In the genomic region with DNA sequence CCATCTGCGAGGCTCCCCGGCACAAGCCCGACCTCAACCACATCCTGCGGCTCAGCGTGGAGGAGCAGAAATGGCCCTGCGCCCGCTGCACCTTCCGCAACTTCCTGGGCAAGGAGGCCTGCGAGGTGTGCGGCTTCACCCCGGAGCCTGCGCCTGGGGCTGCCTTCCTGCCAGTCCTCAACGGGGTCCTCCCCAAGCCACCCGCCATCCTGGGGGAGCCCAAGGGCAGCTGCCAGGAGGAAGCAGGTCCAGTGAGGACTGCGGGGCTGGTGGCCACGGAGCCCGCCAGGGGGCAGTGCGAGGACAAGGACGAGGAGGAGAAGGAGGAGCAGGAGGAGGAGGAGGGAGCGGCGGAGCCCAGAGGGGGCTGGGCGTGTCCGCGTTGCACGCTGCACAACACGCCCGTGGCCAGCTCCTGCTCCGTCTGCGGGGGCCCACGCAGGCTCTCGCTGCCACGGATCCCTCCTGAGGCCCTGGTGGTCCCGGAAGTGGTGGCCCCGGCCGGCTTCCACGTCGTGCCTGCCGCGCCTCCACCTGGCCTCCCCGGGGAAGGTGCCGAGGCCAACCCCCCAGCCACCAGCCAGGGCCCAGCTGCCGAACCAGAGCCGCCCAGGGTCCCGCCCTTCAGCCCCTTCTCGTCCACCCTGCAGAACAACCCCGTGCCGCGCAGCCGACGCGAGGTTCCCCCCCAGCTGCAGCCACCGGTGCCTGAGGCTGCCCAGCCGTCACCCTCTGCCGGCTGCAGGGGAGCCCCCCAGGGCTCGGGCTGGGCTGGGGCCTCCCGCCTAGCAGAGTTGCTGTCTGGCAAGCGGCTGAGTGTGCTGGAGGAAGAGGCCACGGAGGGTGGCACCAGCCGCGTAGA, we compare ENCODE assay signal across 6 cellular contexts. TPM values are rescaled to one million over a fixed set of nuclear protein-coding genes. Genes with fewer than 3 reads are reported as not detected.
A peak's percentile ranks its signal among the peaks of the same experiment; 100 is the strongest.
DNase-seq lines count a peak whose midpoint lies in the region; ATAC-seq, FAIRE-seq and TF ChIP-seq lines count a peak whose summit lies in the region.

No MANE protein-coding gene starts in this region.

- WGBS in HepG2 (ENCODE audit: low lambda C conversion rate) = 93% methylated on average over 31 of the region's 60 CpGs

- in situ Hi-C loops in HepG2 (cut with HindIII; ENCODE audit: extremely low pct_ligation_motif_present, low pct_unique_long_range_greater_than_20kb) = no loop called here

- peak; percentile 58 to 68 for ATAC-seq in activated T-cell treated with anti-CD3 and anti-CD28 coated beads, Interleukin-2, amount 50 U/mL, for 4 hours
- ATAC-seq in HepG2 = peak; percentile 3; the same call in 1 of the 3 replicates
- no peak for ATAC-seq in HG02973 (IDR thresholded peaks at IDR 0.05; ENCODE audit: unreplicated experiment)
- ATAC-seq in HG03039 (IDR thresholded peaks at IDR 0.05; ENCODE audit: unreplicated experiment) = no peak

- no peak overlapping the region for H3K4me2 ChIP-seq in HepG2 (ENCODE audit: low read depth, low read length)

- DNase-seq in Jurkat, Clone E6-1 (ENCODE audit: low read depth, low spot score) = peak; percentile 82
- DNase-seq in activated T-cell treated with anti-CD3 and anti-CD28 coated beads, Interleukin-2, amount 50 U/mL, for 4 hours = peak; percentile 48
- DNase-seq in HepG2 (ENCODE audit: low spot score) (no peak), epidermal melanocyte (ENCODE audit: insufficient read length, low spot score) (no peak)

- no peaks in the 10 kb centered on the region for H3K27me3 Mint-ChIP-seq in activated T-cell treated with anti-CD3 and anti-CD28 coated beads, Interleukin-2, amount 50 U/mL, for 4 hours (ENCODE audit: low read depth)

- no peak for TF ChIP-seq POLR2A in HepG2 (IDR thresholded peaks at IDR 0.05; ENCODE audit: insufficient read depth in 1 of 2, low read depth in 2 of 2, low read length in 2 of 2)

- H3K27ac ChIP-seq in HepG2 (ENCODE audit: extremely low read length, insufficient read depth, low read length) = no peak overlapping the region

- H3K36me3 ChIP-seq in HepG2 (replicated peaks in 1 of 2; ENCODE audit: control insufficient read depth in 1 of 2, insufficient read depth in 2 of 2, low read length in 2 of 2) = peaks cover 5 to 8% of the 10 kb centered on the region in 2 experiments; a peak in 2 of 5 replicates

- peaks cover 21% of the 10 kb centered on the region for H3K4me1 ChIP-seq in HepG2 (ENCODE audit: insufficient read depth, low read length)

- H3K79me2 ChIP-seq in HepG2 (ENCODE audit: insufficient read depth, low read length) = peaks cover 23% of the 10 kb centered on the region

- peak; percentile 66 for TF ChIP-seq CTCF in HepG2 (CRISPR knock-in tag; IDR thresholded peaks at IDR 0.05)

- H3K36me3 Mint-ChIP-seq in activated T-cell treated with anti-CD3 and anti-CD28 coated beads, Interleukin-2, amount 50 U/mL, for 4 hours (ENCODE audit: insufficient read depth) = peaks cover 1% of the 10 kb centered on the region

- H4K20me1 ChIP-seq in HepG2 (ENCODE audit: insufficient read depth, low read length) = no peaks in the 10 kb centered on the region

- POLR2A ChIA-PET in HepG2 (lab: Yijun Ruan, JAX) = interaction anchor here (1.5 kb wide), 1 partner anchor 13 kb away, joined by 5 read pairs; no protein-coding TSS in a partner anchor

- TF ChIP-seq RAD21 in HepG2 (CRISPR knock-in tag; IDR thresholded peaks at IDR 0.05) = no peak

- H3K9me3 Mint-ChIP-seq in activated T-cell treated with anti-CD3 and anti-CD28 coated beads, Interleukin-2, amount 50 U/mL, for 4 hours = no peaks in the 10 kb centered on the region

- H3K9me3 ChIP-seq in HepG2 (ENCODE audit: low read length) = no peaks in the 10 kb centered on the region

- TF ChIP-seq EP300 in HepG2 (IDR thresholded peaks at IDR 0.05; ENCODE audit: low read depth in 2 of 2, low read length in 2 of 2) = no peak
- no peak for TF ChIP-seq EP300 in HepG2 (CRISPR knock-in tag; IDR thresholded peaks at IDR 0.05; ENCODE audit: borderline replicate concordance)

- H3K4me3 ChIP-seq in Jurkat, Clone E6-1 (ENCODE audit: low read length) = peak overlapping the region; percentile 30
- no peak overlapping the region for H3K4me3 ChIP-seq in HepG2 (replicated peaks in 1 of 3; ENCODE audit: insufficient read depth in 1 of 3, low read depth in 2 of 3, low read length in 3 of 3)

- intact Hi-C loops in HepG2 (cut with micrococcal nuclease; ENCODE audit: unreplicated experiment) = no loop called here

- BruUV-seq in HepG2 (replicated peaks; lab: Mats Ljungman, UMichigan) = no TSS peak

- no peak overlapping the region for H3K4me3 Mint-ChIP-seq in activated T-cell treated with anti-CD3 and anti-CD28 coated beads, Interleukin-2, amount 50 U/mL, for 4 hours

- CTCF ChIA-PET in HepG2 (lab: Yijun Ruan, JAX; ENCODE audit: low intra/inter-chr PET ratio, low total read pairs) = interaction anchor here (1.1 kb wide), 1 partner anchor 64 kb away, joined by 3 read pairs; no protein-coding TSS in a partner anchor

- no peak overlapping the region for H2AFZ ChIP-seq in HepG2 (ENCODE audit: low read length)

- no peaks in the 10 kb centered on the region for H3K4me1 Mint-ChIP-seq in activated T-cell treated with anti-CD3 and anti-CD28 coated beads, Interleukin-2, amount 50 U/mL, for 4 hours (ENCODE audit: low read depth)

- H3K9ac ChIP-seq in HepG2 (ENCODE audit: insufficient read depth, low read depth, low read length) = no peak overlapping the region

- no peak for FAIRE-seq in HepG2 (lab: Jason Lieb, UNC)

- no peaks in the 10 kb centered on the region for H3K27me3 ChIP-seq in HepG2 (ENCODE audit: control insufficient read depth in 1 of 2, insufficient read depth in 2 of 2, low read length in 2 of 2)

RNA-seq across cellular contexts. Expression of gene PRR35, which starts 13.1 kb away (rescaled TPM):
- not detected for polyA plus RNA-seq in Jurkat, Clone E6-1 (2012; ENCODE audit: insufficient read depth, insufficient read length)
- total RNA-seq in activated T-cell treated with anti-CD3 and anti-CD28 coated beads, Interleukin-2, amount 50 U/mL, for 4 hours = under 1 TPM; 0.08 to 0.11 (median 0.10) TPM
- 0.07 TPM in 1 of 2 replicates, not detected in the other for total RNA-seq in HepG2 (2016; rRNA removed; fragmentation: Illumina TruSeq; extraction: Trizol)
- not detected in 2 replicates for total RNA-seq in HepG2 (2016; cell fraction: cytosol; rRNA removed; fragmentation: Illumina TruSeq; extraction: Trizol; ENCODE audit: low read depth)
- not detected in 2 replicates for total RNA-seq in HepG2 (2016; cell fraction: insoluble cytoplasmic fraction; rRNA removed; fragmentation: Illumina TruSeq; extraction: Trizol)
- not detected in 2 replicates for total RNA-seq in HepG2 (2016; cell fraction: membrane; rRNA removed; fragmentation: Illumina TruSeq; extraction: Trizol)
- not detected in 2 replicates for total RNA-seq in HepG2 (2016; cell fraction: nucleus; rRNA removed; fragmentation: Illumina TruSeq; extraction: Trizol)
- polyA plus RNA-seq in HepG2 (2011; rRNA removed) = 0.16 and 0.38 TPM in 2 replicates
- 0.23 and 0.28 TPM in 2 replicates for polyA plus RNA-seq in HepG2 (2011; cell fraction: cytosol; rRNA removed)
- polyA plus RNA-seq in HepG2 (2011; cell fraction: nucleus; rRNA removed) = 0.81 and 1.2 TPM in 2 replicates
- polyA plus RNA-seq in HepG2 (2012) = 0.63 and 0.74 TPM in 2 replicates
- polyA plus RNA-seq in HepG2 (2016; cell fraction: cytosol; fragmentation: Illumina TruSeq; extraction: Trizol; ENCODE audit: low read depth) = not detected in 2 replicates
- not detected in 2 replicates for polyA plus RNA-seq in HepG2 (2016; cell fraction: insoluble cytoplasmic fraction; fragmentation: Illumina TruSeq; extraction: Trizol; ENCODE audit: low read depth)
- polyA plus RNA-seq in HepG2 (2016; cell fraction: membrane; fragmentation: Illumina TruSeq; extraction: Trizol; ENCODE audit: low read depth) = not detected in 2 replicates
- polyA plus RNA-seq in HepG2 (2016; cell fraction: nucleus; fragmentation: Illumina TruSeq; extraction: Trizol; ENCODE audit: insufficient read depth, low read depth) = not detected in 2 replicates
- 0.12 TPM in 1 of 2 replicates, not detected in the other for polyA minus RNA-seq in HepG2 (2011; rRNA and poly(A)+ RNA removed; ENCODE audit: low replicate concordance)
- 0.35 and 0.40 TPM in 2 replicates for polyA minus RNA-seq in HepG2 (2011; cell fraction: cytosol; rRNA and poly(A)+ RNA removed)
- polyA minus RNA-seq in HepG2 (2011; cell fraction: nucleus; rRNA and poly(A)+ RNA removed) = not detected in 2 replicates

RNA-seq across cellular contexts. Expression of gene CAPN15, which starts 19.6 kb away (rescaled TPM):
- 57.8 TPM for polyA plus RNA-seq in Jurkat, Clone E6-1 (2012; ENCODE audit: insufficient read depth, insufficient read length)
- total RNA-seq in activated T-cell treated with anti-CD3 and anti-CD28 coated beads, Interleukin-2, amount 50 U/mL, for 4 hours = 100 to 1,000 TPM; 134 to 164 (median 153) TPM
- total RNA-seq in HepG2 (2016; rRNA removed; fragmentation: Illumina TruSeq; extraction: Trizol) = 15.0 and 24.5 TPM in 2 replicates
- total RNA-seq in HepG2 (2016; cell fraction: cytosol; rRNA removed; fragmentation: Illumina TruSeq; extraction: Trizol; ENCODE audit: low read depth) = 4.2 and 4.4 TPM in 2 replicates
- 12.6 and 24.1 TPM in 2 replicates for total RNA-seq in HepG2 (2016; cell fraction: insoluble cytoplasmic fraction; rRNA removed; fragmentation: Illumina TruSeq; extraction: Trizol)
- total RNA-seq in HepG2 (2016; cell fraction: membrane; rRNA removed; fragmentation: Illumina TruSeq; extraction: Trizol) = 16.3 and 16.4 TPM in 2 replicates
- 14.9 and 20.4 TPM in 2 replicates for total RNA-seq in HepG2 (2016; cell fraction: nucleus; rRNA removed; fragmentation: Illumina TruSeq; extraction: Trizol)
- polyA plus RNA-seq in HepG2 (2011; rRNA removed) = 14.9 and 22.2 TPM in 2 replicates
- polyA plus RNA-seq in HepG2 (2011; cell fraction: cytosol; rRNA removed) = 11.3 and 22.6 TPM in 2 replicates
- polyA plus RNA-seq in HepG2 (2011; cell fraction: nucleus; rRNA removed) = 103 and 145 TPM in 2 replicates
- 17.6 and 19.5 TPM in 2 replicates for polyA plus RNA-seq in HepG2 (2012)
- polyA plus RNA-seq in HepG2 (2016; cell fraction: cytosol; fragmentation: Illumina TruSeq; extraction: Trizol; ENCODE audit: low read depth) = 5.8 and 6.0 TPM in 2 replicates
- polyA plus RNA-seq in HepG2 (2016; cell fraction: insoluble cytoplasmic fraction; fragmentation: Illumina TruSeq; extraction: Trizol; ENCODE audit: low read depth) = 20.7 and 26.7 TPM in 2 replicates
- polyA plus RNA-seq in HepG2 (2016; cell fraction: membrane; fragmentation: Illumina TruSeq; extraction: Trizol; ENCODE audit: low read depth) = 16.3 and 19.3 TPM in 2 replicates
- polyA plus RNA-seq in HepG2 (2016; cell fraction: nucleus; fragmentation: Illumina TruSeq; extraction: Trizol; ENCODE audit: insufficient read depth, low read depth) = 67.7 and 68.0 TPM in 2 replicates
- polyA minus RNA-seq in HepG2 (2011; rRNA and poly(A)+ RNA removed; ENCODE audit: low replicate concordance) = 22.1 and 60.1 TPM in 2 replicates
- 39.5 and 41.1 TPM in 2 replicates for polyA minus RNA-seq in HepG2 (2011; cell fraction: cytosol; rRNA and poly(A)+ RNA removed)
- 16.0 and 18.4 TPM in 2 replicates for polyA minus RNA-seq in HepG2 (2011; cell fraction: nucleus; rRNA and poly(A)+ RNA removed)

RNA-seq across cellular contexts. Expression of gene NHLRC4, which starts 19.7 kb away (rescaled TPM):
- not detected for polyA plus RNA-seq in Jurkat, Clone E6-1 (2012; ENCODE audit: insufficient read depth, insufficient read length)
- total RNA-seq in activated T-cell treated with anti-CD3 and anti-CD28 coated beads, Interleukin-2, amount 50 U/mL, for 4 hours = under 1 TPM; 0.13 to 0.18 (median 0.16) TPM
- total RNA-seq in HepG2 (2016; rRNA removed; fragmentation: Illumina TruSeq; extraction: Trizol) = 0.40 and 0.48 TPM in 2 replicates
- not detected in 2 replicates for total RNA-seq in HepG2 (2016; cell fraction: cytosol; rRNA removed; fragmentation: Illumina TruSeq; extraction: Trizol; ENCODE audit: low read depth)
- 0.33 and 0.45 TPM in 2 replicates for total RNA-seq in HepG2 (2016; cell fraction: insoluble cytoplasmic fraction; rRNA removed; fragmentation: Illumina TruSeq; extraction: Trizol)
- total RNA-seq in HepG2 (2016; cell fraction: membrane; rRNA removed; fragmentation: Illumina TruSeq; extraction: Trizol) = 0.10 and 0.22 TPM in 2 replicates
- 0.22 TPM in 1 of 2 replicates, not detected in the other for total RNA-seq in HepG2 (2016; cell fraction: nucleus; rRNA removed; fragmentation: Illumina TruSeq; extraction: Trizol)
- polyA plus RNA-seq in HepG2 (2011; rRNA removed) = 0.59 and 1.1 TPM in 2 replicates
- 0.71 and 1.2 TPM in 2 replicates for polyA plus RNA-seq in HepG2 (2011; cell fraction: cytosol; rRNA removed)
- 1.3 and 1.7 TPM in 2 replicates for polyA plus RNA-seq in HepG2 (2011; cell fraction: nucleus; rRNA removed)
- 1.4 and 1.5 TPM in 2 replicates for polyA plus RNA-seq in HepG2 (2012)
- 0.09 TPM in 1 of 2 replicates, not detected in the other for polyA plus RNA-seq in HepG2 (2016; cell fraction: cytosol; fragmentation: Illumina TruSeq; extraction: Trizol; ENCODE audit: low read depth)
- 0.26 TPM in 2 replicates for polyA plus RNA-seq in HepG2 (2016; cell fraction: insoluble cytoplasmic fraction; fragmentation: Illumina TruSeq; extraction: Trizol; ENCODE audit: low read depth)
- not detected in 2 replicates for polyA plus RNA-seq in HepG2 (2016; cell fraction: membrane; fragmentation: Illumina TruSeq; extraction: Trizol; ENCODE audit: low read depth)
- not detected in 2 replicates for polyA plus RNA-seq in HepG2 (2016; cell fraction: nucleus; fragmentation: Illumina TruSeq; extraction: Trizol; ENCODE audit: insufficient read depth, low read depth)
- 1.4 TPM in 1 of 2 replicates, not detected in the other for polyA minus RNA-seq in HepG2 (2011; rRNA and poly(A)+ RNA removed; ENCODE audit: low replicate concordance)
- polyA minus RNA-seq in HepG2 (2011; cell fraction: cytosol; rRNA and poly(A)+ RNA removed) = 0.40 and 0.88 TPM in 2 replicates
- polyA minus RNA-seq in HepG2 (2011; cell fraction: nucleus; rRNA and poly(A)+ RNA removed) = 0.13 and 0.25 TPM in 2 replicates

RNA-seq across cellular contexts. Expression of gene PIGQ, which starts 22.6 kb away (rescaled TPM):
- 28.1 TPM for polyA plus RNA-seq in Jurkat, Clone E6-1 (2012; ENCODE audit: insufficient read depth, insufficient read length)
- total RNA-seq in activated T-cell treated with anti-CD3 and anti-CD28 coated beads, Interleukin-2, amount 50 U/mL, for 4 hours = 10 to 100 TPM; 45.0 to 47.8 (median 46.1) TPM
- total RNA-seq in HepG2 (2016; rRNA removed; fragmentation: Illumina TruSeq; extraction: Trizol) = 8.4 and 19.7 TPM in 2 replicates
- 7.5 and 10.0 TPM in 2 replicates for total RNA-seq in HepG2 (2016; cell fraction: cytosol; rRNA removed; fragmentation: Illumina TruSeq; extraction: Trizol; ENCODE audit: low read depth)
- 7.4 and 18.9 TPM in 2 replicates for total RNA-seq in HepG2 (2016; cell fraction: insoluble cytoplasmic fraction; rRNA removed; fragmentation: Illumina TruSeq; extraction: Trizol)
- 13.0 and 18.2 TPM in 2 replicates for total RNA-seq in HepG2 (2016; cell fraction: membrane; rRNA removed; fragmentation: Illumina TruSeq; extraction: Trizol)
- total RNA-seq in HepG2 (2016; cell fraction: nucleus; rRNA removed; fragmentation: Illumina TruSeq; extraction: Trizol) = 16.8 and 19.0 TPM in 2 replicates
- polyA plus RNA-seq in HepG2 (2011; rRNA removed) = 7.7 and 13.6 TPM in 2 replicates
- polyA plus RNA-seq in HepG2 (2011; cell fraction: cytosol; rRNA removed) = 7.2 and 11.6 TPM in 2 replicates
- 70.8 and 80.2 TPM in 2 replicates for polyA plus RNA-seq in HepG2 (2011; cell fraction: nucleus; rRNA removed)
- 6.7 and 8.5 TPM in 2 replicates for polyA plus RNA-seq in HepG2 (2012)
- 6.3 and 7.2 TPM in 2 replicates for polyA plus RNA-seq in HepG2 (2016; cell fraction: cytosol; fragmentation: Illumina TruSeq; extraction: Trizol; ENCODE audit: low read depth)
- 6.9 and 8.3 TPM in 2 replicates for polyA plus RNA-seq in HepG2 (2016; cell fraction: insoluble cytoplasmic fraction; fragmentation: Illumina TruSeq; extraction: Trizol; ENCODE audit: low read depth)
- polyA plus RNA-seq in HepG2 (2016; cell fraction: membrane; fragmentation: Illumina TruSeq; extraction: Trizol; ENCODE audit: low read depth) = 10.4 and 10.8 TPM in 2 replicates
- 31.7 and 36.7 TPM in 2 replicates for polyA plus RNA-seq in HepG2 (2016; cell fraction: nucleus; fragmentation: Illumina TruSeq; extraction: Trizol; ENCODE audit: insufficient read depth, low read depth)
- polyA minus RNA-seq in HepG2 (2011; rRNA and poly(A)+ RNA removed; ENCODE audit: low replicate concordance) = 38.0 and 89.1 TPM in 2 replicates
- polyA minus RNA-seq in HepG2 (2011; cell fraction: cytosol; rRNA and poly(A)+ RNA removed) = 8.1 and 11.1 TPM in 2 replicates
- polyA minus RNA-seq in HepG2 (2011; cell fraction: nucleus; rRNA and poly(A)+ RNA removed) = 13.6 and 14.0 TPM in 2 replicates

RNA-seq across cellular contexts. Expression of gene RAB40C, which starts 42.7 kb away (rescaled TPM):
- 20.7 TPM for polyA plus RNA-seq in Jurkat, Clone E6-1 (2012; ENCODE audit: insufficient read depth, insufficient read length)
- total RNA-seq in activated T-cell treated with anti-CD3 and anti-CD28 coated beads, Interleukin-2, amount 50 U/mL, for 4 hours = 10 to 100 TPM; 13.4 to 15.7 (median 14.6) TPM
- 8.2 and 11.5 TPM in 2 replicates for total RNA-seq in HepG2 (2016; rRNA removed; fragmentation: Illumina TruSeq; extraction: Trizol)
- 3.9 TPM in 2 replicates for total RNA-seq in HepG2 (2016; cell fraction: cytosol; rRNA removed; fragmentation: Illumina TruSeq; extraction: Trizol; ENCODE audit: low read depth)
- 7.7 and 10.5 TPM in 2 replicates for total RNA-seq in HepG2 (2016; cell fraction: insoluble cytoplasmic fraction; rRNA removed; fragmentation: Illumina TruSeq; extraction: Trizol)
- total RNA-seq in HepG2 (2016; cell fraction: membrane; rRNA removed; fragmentation: Illumina TruSeq; extraction: Trizol) = 9.2 and 9.7 TPM in 2 replicates
- 6.0 and 7.3 TPM in 2 replicates for total RNA-seq in HepG2 (2016; cell fraction: nucleus; rRNA removed; fragmentation: Illumina TruSeq; extraction: Trizol)
- polyA plus RNA-seq in HepG2 (2011; rRNA removed) = 7.7 and 10.6 TPM in 2 replicates
- polyA plus RNA-seq in HepG2 (2011; cell fraction: cytosol; rRNA removed) = 6.0 and 10.4 TPM in 2 replicates
- polyA plus RNA-seq in HepG2 (2011; cell fraction: nucleus; rRNA removed) = 25.9 TPM in 2 replicates
- 7.0 and 9.0 TPM in 2 replicates for polyA plus RNA-seq in HepG2 (2012)
- 2.5 and 2.9 TPM in 2 replicates for polyA plus RNA-seq in HepG2 (2016; cell fraction: cytosol; fragmentation: Illumina TruSeq; extraction: Trizol; ENCODE audit: low read depth)
- 8.9 and 11.2 TPM in 2 replicates for polyA plus RNA-seq in HepG2 (2016; cell fraction: insoluble cytoplasmic fraction; fragmentation: Illumina TruSeq; extraction: Trizol; ENCODE audit: low read depth)
- polyA plus RNA-seq in HepG2 (2016; cell fraction: membrane; fragmentation: Illumina TruSeq; extraction: Trizol; ENCODE audit: low read depth) = 6.5 and 6.8 TPM in 2 replicates
- 20.2 and 22.4 TPM in 2 replicates for polyA plus RNA-seq in HepG2 (2016; cell fraction: nucleus; fragmentation: Illumina TruSeq; extraction: Trizol; ENCODE audit: insufficient read depth, low read depth)
- 15.3 and 16.9 TPM in 2 replicates for polyA minus RNA-seq in HepG2 (2011; rRNA and poly(A)+ RNA removed; ENCODE audit: low replicate concordance)
- 5.5 and 7.3 TPM in 2 replicates for polyA minus RNA-seq in HepG2 (2011; cell fraction: cytosol; rRNA and poly(A)+ RNA removed)
- 3.4 and 4.0 TPM in 2 replicates for polyA minus RNA-seq in HepG2 (2011; cell fraction: nucleus; rRNA and poly(A)+ RNA removed)

Comparison
In these comparisons a context has a peak if more than half of its experiments do, and no peak if none do; other contexts are left out.
1. DNase-seq: peak in Jurkat, Clone E6-1 (single experiment) and activated T-cell treated with anti-CD3 and anti-CD28 coated beads, Interleukin-2, amount 50 U/mL, for 4 hours (single experiment); none in HepG2 (single experiment) and epidermal melanocyte (single experiment).
2. ATAC-seq: peak in activated T-cell treated with anti-CD3 and anti-CD28 coated beads, Interleukin-2, amount 50 U/mL, for 4 hours (2 of 2) and HepG2 (single experiment); none in HG02973 (single experiment) and HG03039 (single experiment).